1 cellular context compared by ENCODE assay signal in genomic region chr2:98484121-98484557, GRCh38.
A peak's percentile ranks its signal among the peaks of the same experiment; 100 is the strongest.
TF ChIP-seq lines count a peak whose summit lies in the region.

No MANE protein-coding gene starts in this region.

TF ChIP-seq in GM12878, 131 proteins besides CTCF, POLR2A, EP300 and RAD21:
- TF ChIP-seq PAX5 (IDR thresholded peaks at IDR 0.05; ENCODE audit: borderline replicate concordance, low read depth, low read length), result no peak
- no peak for TF ChIP-seq ZNF592 (IDR thresholded peaks at IDR 0.05)
- no peak for TF ChIP-seq BACH1 (IDR thresholded peaks at IDR 0.05; ENCODE audit: borderline replicate concordance)
- no peak for TF ChIP-seq HCFC1 (IDR thresholded peaks at IDR 0.05; ENCODE audit: low read length)
- no peak for TF ChIP-seq ETV6 (conservative IDR thresholded peaks at IDR 0.05 in 1 of 2, IDR thresholded peaks at IDR 0.05 in 1 of 2; ENCODE audit: borderline replicate concordance in 1 of 2, low read depth in 1 of 2)
- no peak for TF ChIP-seq TAF1 (IDR thresholded peaks at IDR 0.05; ENCODE audit: borderline replicate concordance, low read depth, low read length)
- no peak for TF ChIP-seq CREM (IDR thresholded peaks at IDR 0.05; ENCODE audit: low read depth)
- no peak for TF ChIP-seq POLR2AphosphoS5 (IDR thresholded peaks at IDR 0.05; ENCODE audit: low read length)
- TF ChIP-seq NFIC (IDR thresholded peaks at IDR 0.05; ENCODE audit: low read depth, low read length), result no peak
- TF ChIP-seq RAD51 (IDR thresholded peaks at IDR 0.05), result peak; percentile 89
- TF ChIP-seq DPF2 (IDR thresholded peaks at IDR 0.05), result 0 out of 2 replicates have a peak, but pooled peaks have one; percentile 13
- TF ChIP-seq POLR2AphosphoS2 (IDR thresholded peaks at IDR 0.05; ENCODE audit: low read depth, low read length), result no peak
- TF ChIP-seq CUX1 (IDR thresholded peaks at IDR 0.05; ENCODE audit: insufficient replicate concordance, low read depth, low read length), result no peak
- TF ChIP-seq MYC (IDR thresholded peaks at IDR 0.05; ENCODE audit: insufficient read depth, insufficient read length, insufficient replicate concordance, low read length, severe bottlenecking), result no peak
- TF ChIP-seq BHLHE40 (IDR thresholded peaks at IDR 0.05; ENCODE audit: borderline replicate concordance in 1 of 2, low read depth in 2 of 2, low read length in 1 of 2), result peak; percentile 11 to 78; a peak in 3 of 4 replicates
- TF ChIP-seq ZNF217 (IDR thresholded peaks at IDR 0.05), result no peak
- no peak for TF ChIP-seq IRF4 (IDR thresholded peaks at IDR 0.05; ENCODE audit: low read depth, low read length)
- TF ChIP-seq TCF3 (IDR thresholded peaks at IDR 0.05; ENCODE audit: borderline replicate concordance, insufficient read depth, low read depth, low read length), result no peak
